In the genomic region with DNA sequence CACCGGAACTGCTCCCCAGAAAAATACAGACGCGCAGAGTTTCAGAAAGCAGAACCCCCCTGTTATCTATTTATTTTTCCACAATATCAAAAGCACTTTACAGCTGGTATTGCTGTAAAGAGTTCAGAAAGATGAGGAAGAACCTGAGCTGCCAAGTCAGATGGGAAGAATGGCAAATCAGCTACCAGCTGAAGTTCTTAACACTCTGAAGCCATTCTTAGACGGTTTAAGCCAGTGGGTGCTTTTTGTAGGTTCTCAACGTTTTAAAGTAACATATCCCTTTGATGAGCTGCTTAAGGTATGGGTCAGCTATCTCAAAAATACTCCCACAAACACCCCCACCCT, we compare ENCODE assay signal across 1 cellular context.
TF ChIP-seq lines count a peak whose summit lies in the region.

No MANE protein-coding gene starts in this region.

TF ChIP-seq in liver, 16 proteins besides CTCF, POLR2A, EP300 and RAD21 (continued from another document):
- TF ChIP-seq REST (IDR thresholded peaks at IDR 0.05) (no peak), JUND (IDR thresholded peaks at IDR 0.05) (no peak), FOXA2 (IDR thresholded peaks at IDR 0.05) (no peak), RXRA (IDR thresholded peaks at IDR 0.05) (no peak), MAX (IDR thresholded peaks at IDR 0.05) (no peak), GABPA (IDR thresholded peaks at IDR 0.05 in 1 of 2, conservative IDR thresholded peaks at IDR 0.05 in 1 of 2) (no peak), HNF4A (conservative IDR thresholded peaks at IDR 0.05) (no peak)
TF ChIP-seq in liver: peak in this region for 0.
